In the genomic region with DNA sequence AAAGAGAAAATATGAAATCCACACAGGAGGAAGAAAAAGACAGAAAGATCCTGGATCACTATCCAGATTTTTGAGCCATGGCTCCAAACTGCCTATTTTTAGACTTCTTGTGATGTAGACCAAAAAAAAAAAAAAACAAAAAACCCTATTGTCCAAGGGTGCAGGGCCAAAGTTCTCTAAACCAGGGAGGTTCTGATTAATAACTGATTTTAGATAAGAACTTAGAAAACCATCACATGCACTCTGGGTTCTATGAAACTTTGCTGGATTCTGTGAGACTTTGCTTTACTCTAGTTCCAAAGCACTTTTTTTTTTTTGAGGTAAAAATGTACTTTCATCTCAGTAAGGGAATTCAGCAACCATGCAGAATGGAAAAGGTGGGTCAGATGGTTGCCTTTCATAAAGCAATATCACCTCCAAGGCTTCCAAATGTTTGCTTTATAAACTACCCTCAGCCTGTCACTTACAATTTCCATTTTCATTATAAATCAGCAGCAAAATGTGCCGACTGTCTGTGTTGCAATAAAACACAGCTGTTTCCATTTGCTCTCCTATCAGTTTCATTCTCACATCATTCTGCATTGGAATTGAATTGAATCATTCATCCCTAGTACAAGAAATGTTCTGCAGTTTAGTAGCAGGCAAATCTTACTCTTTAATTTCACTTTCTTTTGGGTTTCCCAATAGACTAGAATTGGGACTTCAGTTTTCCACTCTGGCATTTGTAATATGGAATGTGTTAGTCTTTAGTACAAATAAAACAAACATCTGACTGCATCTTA, we compare ENCODE assay signal across 32 cellular contexts.
DNase-seq lines count a peak whose midpoint lies in the region; ATAC-seq, FAIRE-seq and TF ChIP-seq lines count a peak whose summit lies in the region.
"Had no signal": no experiment of that assay in that cellular context is flagged by ENCODE, and none has a peak within 500 bp of the region (broad histone marks: within the 10 kb centered on the region; RNA-seq: fewer than 3 reads in every experiment).

No MANE protein-coding gene starts in this region.

- WGBS in body of pancreas, 2 donors = 0 to 5% methylated on average over 1 of the region's 1 CpG
- WGBS in right cardiac atrium = 34% methylated on average over 1 of the region's 1 CpG

- H3K4me1 ChIP-seq in right atrium auricular region = no peaks in the 10 kb centered on the region
- H3K4me1 ChIP-seq in body of pancreas = no peaks in the 10 kb centered on the region
- H3K4me1 ChIP-seq in right cardiac atrium (ENCODE audit: control insufficient read depth, insufficient read depth, low read length) = no peaks in the 10 kb centered on the region
- H3K4me1 ChIP-seq: upper lobe of right lung had no signal

- DNase-seq in Right ventricle myocardium inferior (ENCODE audit: missing footprints) = no peak
- DNase-seq in right atrium auricular region (ENCODE audit: low spot score) = no peak
- DNase-seq in body of pancreas = no peak
- DNase-seq in right cardiac atrium = no peak
- DNase-seq in stromal cell of bone marrow (ENCODE audit: low read depth) = peak; percentile 40
- no peak for DNase-seq in GM19239 (ENCODE audit: insufficient read length, low spot score)
- DNase-seq in DMS153 (lab: John Stamatoyannopoulos, UW) = no peak
- DNase-seq: activated CD4-positive, alpha-beta T cell treated with anti-CD3 and anti-CD28 coated beads, Interleukin-2, amount 50 U/mL, for 1 hour; activated CD4-positive, CD25-positive, alpha-beta regulatory T cell; activated effector memory CD4-positive, alpha-beta T cell treated with anti-CD3 and anti-CD28 coated beads, Interleukin-2, amount 50 U/mL, for 16 hours; activated T-cell treated with anti-CD3 and anti-CD28 coated beads, Interleukin-2, amount 50 U/mL, for 1 hour; anterior cingulate cortex; CD4-positive, alpha-beta T cell; effector memory CD8-positive, alpha-beta T cell; erythroblast; foreskin keratinocyte; HCEC 1CT; head of caudate nucleus; Kasumi-1; naive B cell; NCI-H1436 treated with DMSO at 0.1 percent for 48 hours; NCI-H2081 treated with DMSO at 0.1 percent for 48 hours; NCI-H345; stimulated activated CD4-positive, alpha-beta T cell treated with anti-CD3 and anti-CD28 coated beads, Interleukin-15, amount 100 ng/mL, for 24 hours; upper lobe of right lung had no signal

- H3K36me3 ChIP-seq in right atrium auricular region (no peaks in the 10 kb centered on the region), body of pancreas (replicated peaks in 1 of 2; ENCODE audit: insufficient read depth in 1 of 2, low read depth in 2 of 2) (no peaks in the 10 kb centered on the region)
- H3K36me3 ChIP-seq: cardiac muscle cell, upper lobe of right lung had no signal

- H3K27ac ChIP-seq in right atrium auricular region (no peak overlapping the region), body of pancreas (peak overlapping the region in 2 of 4 donors; percentile 23 to 46), right cardiac atrium (ENCODE audit: low read length) (no peak overlapping the region)
- H3K27ac ChIP-seq: cardiac muscle cell, coronary artery, foreskin keratinocyte, upper lobe of right lung had no signal

- no peak overlapping the region for H3K4me3 ChIP-seq in right atrium auricular region
- no peak overlapping the region for H3K4me3 ChIP-seq in body of pancreas
- H3K4me3 ChIP-seq in right cardiac atrium (ENCODE audit: low read length) = peak overlapping the region; percentile 6
- H3K4me3 ChIP-seq: cardiac muscle cell, coronary artery, upper lobe of right lung had no signal

- H3K27me3 ChIP-seq in right atrium auricular region (no peaks in the 10 kb centered on the region), body of pancreas (no peaks in the 10 kb centered on the region), right cardiac atrium (ENCODE audit: control insufficient read depth, insufficient read depth) (no peaks in the 10 kb centered on the region)
- H3K27me3 ChIP-seq: cardiac muscle cell, foreskin keratinocyte, upper lobe of right lung had no signal

- no peak for FAIRE-seq in GM19239 (lab: Jason Lieb, UNC)
- FAIRE-seq: D721Med, keratinocyte, RCC 7860 had no signal

- TF ChIP-seq POLR2A in body of pancreas (IDR thresholded peaks at IDR 0.05) = no peak

- TF ChIP-seq CTCF in right atrium auricular region (IDR thresholded peaks at IDR 0.05) (no peak), body of pancreas (IDR thresholded peaks at IDR 0.05) (no peak)

- intact Hi-C loops in Right ventricle myocardium inferior (cut with DNase I) (no loop called here), body of pancreas (cut with DNase I) (no loop called here), right cardiac atrium (cut with DNase I) (no loop called here)

- peak; percentile 74 for ATAC-seq in Right ventricle myocardium inferior
- peak; percentile 58 for ATAC-seq in body of pancreas
- peak; percentile 50 to 85 for ATAC-seq in right cardiac atrium
- ATAC-seq in GM21528 (IDR thresholded peaks at IDR 0.05; ENCODE audit: low FRiP score, unreplicated experiment) = no peak
- ATAC-seq: effector memory CD8-positive, alpha-beta T cell; foreskin keratinocyte; stimulated activated memory B cell treated with anti-CD40 and anti-IgM and Interleukin-4, amounts not matched to agents 10 μg/mL and 1 μg/mL and 100 μg/mL, for 72 hours; upper lobe of right lung had no signal

- no peaks in the 10 kb centered on the region for H3K9me3 ChIP-seq in right atrium auricular region
- no peaks in the 10 kb centered on the region for H3K9me3 ChIP-seq in body of pancreas
- H3K9me3 ChIP-seq in right cardiac atrium (ENCODE audit: control insufficient read depth, low read length) = no peaks in the 10 kb centered on the region
- H3K9me3 ChIP-seq: upper lobe of right lung had no signal
